20 cellular contexts compared by ENCODE assay signal in genomic region chr4:86184216-86184915, GRCh38.
DNase-seq lines count a peak whose midpoint lies in the region; ATAC-seq, FAIRE-seq and TF ChIP-seq lines count a peak whose summit lies in the region.
"Had no signal": no experiment of that assay in that cellular context is flagged by ENCODE, and none has a peak within 500 bp of the region (broad histone marks: within the 10 kb centered on the region; RNA-seq: fewer than 3 reads in every experiment).

No MANE protein-coding gene starts in this region.

- TF ChIP-seq RAD21 in SK-N-SH (IDR thresholded peaks at IDR 0.05; ENCODE audit: low read length): no peak

- H3K36me3 ChIP-seq in hepatocyte (replicated peaks; ENCODE audit: insufficient read depth, low read depth): no peaks in the 10 kb centered on the region
- H3K36me3 ChIP-seq in SK-N-SH (replicated peaks in 1 of 2; ENCODE audit: control insufficient read depth in 1 of 2, insufficient read depth in 2 of 2, low read length in 1 of 2): no peaks in the 10 kb centered on the region
- H3K36me3 ChIP-seq: BLaER1 treated with 17β-estradiol and CSF1 and Interleukin-3, amounts not matched to agents 10 nM and 100 nM had no signal

- H4K20me1 ChIP-seq in hepatocyte (ENCODE audit: insufficient read depth, poor library complexity, severe bottlenecking) (no peaks in the 10 kb centered on the region), SK-N-SH (ENCODE audit: insufficient read depth) (no peaks in the 10 kb centered on the region)
- H4K20me1 ChIP-seq: BLaER1 treated with 17β-estradiol and CSF1 and Interleukin-3, amounts not matched to agents 10 nM and 100 nM had no signal

- CTCF ChIA-PET in SK-N-SH (lab: Yijun Ruan, JAX): no interaction called here

- DNase-seq in RCC 7860 (ENCODE audit: low spot score): peak; percentile 1
- peak; percentile 14 for DNase-seq in dedifferentiated amniotic fluid mesenchymal stem cell (ENCODE audit: extremely low spot score)
- no peak for DNase-seq in hepatocyte (ENCODE audit: low spot score)
- no peak for DNase-seq in endothelial cell (ENCODE audit: low spot score)
- DNase-seq in SK-N-SH: no peak
- DNase-seq: GDM1, NCI-H1048, NCI-H1436 treated with DMSO at 0.1 percent for 48 hours, NCI-H2029 treated with DMSO at 0.1 percent for 48 hours, NCI-H510A had no signal

- TF ChIP-seq CTCF in hepatocyte (IDR thresholded peaks at IDR 0.05; ENCODE audit: poor library complexity) (no peak), endothelial cell (IDR thresholded peaks at IDR 0.05; ENCODE audit: unreplicated experiment) (no peak), SK-N-SH (IDR thresholded peaks at IDR 0.05) (no peak)

- no peak overlapping the region for H3K4me2 ChIP-seq in hepatocyte
- no peak overlapping the region for H3K4me2 ChIP-seq in SK-N-SH
- H3K4me2 ChIP-seq: BLaER1 treated with 17β-estradiol and CSF1 and Interleukin-3, amounts not matched to agents 10 nM and 100 nM; KMS-11 had no signal

- TF ChIP-seq EP300 in SK-N-SH (IDR thresholded peaks at IDR 0.05; ENCODE audit: borderline replicate concordance in 1 of 2, low read depth in 1 of 2, low read length in 1 of 2): no peak

- peaks cover 6% of the 10 kb centered on the region for H3F3A ChIP-seq in SK-N-SH (replicated peaks; ENCODE audit: insufficient read depth)

- H3K4me3 ChIP-seq in hepatocyte: no peak overlapping the region
- H3K4me3 ChIP-seq in SK-N-SH (ENCODE audit: low read depth in 2 of 2, low read length in 1 of 2): no peak overlapping the region
- H3K4me3 ChIP-seq: BLaER1 treated with 17β-estradiol and CSF1 and Interleukin-3, amounts not matched to agents 10 nM and 100 nM; SK-N-MC had no signal

- no peak overlapping the region for H3K27ac Mint-ChIP-seq in endothelial cell (ENCODE audit: unreplicated experiment)

- H3K9me3 Mint-ChIP-seq in endothelial cell (ENCODE audit: unreplicated experiment): peaks cover 1% of the 10 kb centered on the region

- no peaks in the 10 kb centered on the region for H3K4me1 Mint-ChIP-seq in endothelial cell (ENCODE audit: unreplicated experiment)

- H3K27me3 Mint-ChIP-seq in endothelial cell (ENCODE audit: unreplicated experiment): peaks cover 2% of the 10 kb centered on the region

- no peaks in the 10 kb centered on the region for H3K27me3 ChIP-seq in hepatocyte
- no peaks in the 10 kb centered on the region for H3K27me3 ChIP-seq in SK-N-SH (ENCODE audit: insufficient read depth)
- H3K27me3 ChIP-seq: BLaER1 treated with 17β-estradiol and CSF1 and Interleukin-3, amounts not matched to agents 10 nM and 100 nM had no signal

- H3K9me3 ChIP-seq in hepatocyte (ENCODE audit: low read depth) (no peaks in the 10 kb centered on the region), SK-N-SH (peaks cover 9% of the 10 kb centered on the region)

- 81% methylated on average over 5 of the region's 5 CpGs for WGBS in hepatocyte (ENCODE audit: low lambda C conversion rate, missing lambda C conversion rate)
- 88% methylated on average over 5 of the region's 5 CpGs for WGBS in SK-N-SH (ENCODE audit: low lambda C conversion rate)

- H3K4me1 ChIP-seq in hepatocyte (ENCODE audit: insufficient read depth) (no peaks in the 10 kb centered on the region), SK-N-SH (ENCODE audit: control insufficient read depth in 1 of 2, insufficient read depth in 2 of 2, low read depth in 1 of 2, low read length in 1 of 2) (no peaks in the 10 kb centered on the region; a peak in 2 of 4 replicates)
- H3K4me1 ChIP-seq: BLaER1 treated with 17β-estradiol and CSF1 and Interleukin-3, amounts not matched to agents 10 nM and 100 nM had no signal

- H3K4me3 Mint-ChIP-seq in endothelial cell (ENCODE audit: unreplicated experiment): no peak overlapping the region

- H3K79me2 ChIP-seq in hepatocyte: no peaks in the 10 kb centered on the region
- H3K79me2 ChIP-seq in SK-N-SH (ENCODE audit: insufficient read depth): no peaks in the 10 kb centered on the region

- FAIRE-seq in RCC 7860 (lab: Jason Lieb, UNC): no peak
- FAIRE-seq: GM12891, H1, HepG2 had no signal

- H3K27ac ChIP-seq in hepatocyte: peak overlapping the region; percentile 43
- H3K27ac ChIP-seq in SK-N-SH (ENCODE audit: low read depth in 2 of 2, low read length in 1 of 2): no peak overlapping the region
- H3K27ac ChIP-seq: BLaER1 treated with 17β-estradiol and CSF1 and Interleukin-3, amounts not matched to agents 10 nM and 100 nM; KMS-11; SK-N-MC had no signal

- H2AFZ ChIP-seq in hepatocyte (no peak overlapping the region), SK-N-SH (ENCODE audit: low read depth) (no peak overlapping the region)

- H3K9me2 ChIP-seq in hepatocyte (replicated peaks; ENCODE audit: insufficient read depth) (no peaks in the 10 kb centered on the region), SK-N-SH (no peaks in the 10 kb centered on the region)

- H3K36me3 Mint-ChIP-seq in endothelial cell (ENCODE audit: low read depth, unreplicated experiment): no peaks in the 10 kb centered on the region

- no peak for ATAC-seq in GM21360 (IDR thresholded peaks at IDR 0.05; ENCODE audit: unreplicated experiment)
- no peak for ATAC-seq in GM18502 (IDR thresholded peaks at IDR 0.05; ENCODE audit: poor library complexity, unreplicated experiment)
- ATAC-seq: HepG2, Panc1, Right ventricle myocardium inferior had no signal

- H3K9ac ChIP-seq in SK-N-SH: no peak overlapping the region
- H3K9ac ChIP-seq: BLaER1 treated with 17β-estradiol and CSF1 and Interleukin-3, amounts not matched to agents 10 nM and 100 nM; KMS-11 had no signal

- POLR2A ChIA-PET in SK-N-SH (lab: Yijun Ruan, JAX): no interaction called here

TF ChIP-seq in SK-N-SH, 30 proteins besides CTCF, POLR2A, EP300 and RAD21 (continues in another document):
- TF ChIP-seq TEAD4 (IDR thresholded peaks at IDR 0.05; ENCODE audit: borderline replicate concordance, insufficient read depth): no peak
- TF ChIP-seq FOXJ3 (CRISPR knock-in tag; IDR thresholded peaks at IDR 0.05): no peak
- TF ChIP-seq MXI1 (IDR thresholded peaks at IDR 0.05; ENCODE audit: low read depth, low read length): no peak
- no peak for TF ChIP-seq ZBTB33 (IDR thresholded peaks at IDR 0.05; ENCODE audit: borderline replicate concordance, low read depth)
- TF ChIP-seq NRF1 (IDR thresholded peaks at IDR 0.05; ENCODE audit: low read depth, low read length): no peak
- no peak for TF ChIP-seq PBX3 (IDR thresholded peaks at IDR 0.05)
- TF ChIP-seq SMC3 (IDR thresholded peaks at IDR 0.05; ENCODE audit: low read depth, low read length): no peak
- TF ChIP-seq CHD2 (IDR thresholded peaks at IDR 0.05; ENCODE audit: low read length, partially characterized antibody): no peak
- no peak for TF ChIP-seq TCF12 (IDR thresholded peaks at IDR 0.05)
- TF ChIP-seq MEF2A (IDR thresholded peaks at IDR 0.05; ENCODE audit: borderline replicate concordance, low read depth): no peak
- no peak for TF ChIP-seq REST (IDR thresholded peaks at IDR 0.05; ENCODE audit: low read depth, low read length)

Comparison
In these comparisons a context has a peak if more than half of its experiments do, and no peak if none do; other contexts are left out.
1. DNase-seq: peak in RCC 7860 (single experiment) and dedifferentiated amniotic fluid mesenchymal stem cell (single experiment); none in hepatocyte (single experiment), endothelial cell (single experiment) and SK-N-SH (single experiment).